11 cellular contexts compared by ENCODE assay signal in the genomic region with DNA sequence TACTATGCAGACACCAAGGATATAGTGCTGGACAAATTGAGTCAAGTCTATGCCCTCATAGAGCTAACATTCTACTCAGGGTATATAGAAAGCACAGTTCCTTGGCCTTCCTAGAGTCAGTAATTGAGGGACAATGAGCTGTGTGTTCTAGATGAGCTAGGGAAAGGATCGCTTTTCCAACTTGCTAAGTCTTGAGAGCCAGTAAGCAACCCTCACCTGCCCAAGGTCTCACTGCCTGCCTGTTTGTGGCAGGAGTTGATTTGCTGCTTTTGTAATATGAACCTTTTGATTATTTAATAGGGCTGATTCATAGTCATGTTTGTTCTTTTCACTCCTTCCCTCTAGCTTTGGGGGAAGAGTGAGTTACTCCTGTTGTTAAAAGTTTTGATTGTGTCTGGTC. TPM values are rescaled to one million over a fixed set of nuclear protein-coding genes. Genes with fewer than 3 reads are reported as not detected.
A peak's percentile ranks its signal among the peaks of the same experiment; 100 is the strongest.
DNase-seq lines count a peak whose midpoint lies in the region; ATAC-seq and TF ChIP-seq lines count a peak whose summit lies in the region.
"Had no signal": no experiment of that assay in that cellular context is flagged by ENCODE, and none has a peak within 500 bp of the region (broad histone marks: within the 10 kb centered on the region; RNA-seq: fewer than 3 reads in every experiment).

No MANE protein-coding gene starts in this region.

- H3K4me3 ChIP-seq in breast epithelium (no peak overlapping the region), fibroblast of villous mesenchyme (ENCODE audit: low read depth, low read length) (no peak overlapping the region), upper lobe of right lung (no peak overlapping the region)

- H3K27me3 Mint-ChIP-seq in MCF 10A (ENCODE audit: insufficient read depth, unreplicated experiment), result no peaks in the 10 kb centered on the region
- H3K27me3 Mint-ChIP-seq: stimulated activated naive CD8-positive, alpha-beta T cell treated with anti-CD3 and anti-CD28 coated beads, Interleukin-15, Interleukin-2, amounts not matched to agents 100 ng/mL and 50 ng/mL, for 24 hours had no signal

- BruUV-seq in MCF 10A (replicated peaks; lab: Mats Ljungman, UMichigan), result no TSS peak

- peak; percentile 42 for ATAC-seq in SK-N-SH treated with all-trans-retinoic acid at 6 μM for 48 hours
- ATAC-seq in upper lobe of right lung, result peak; percentile 17

- intact Hi-C loops in MCF 10A (cut with micrococcal nuclease), result no loop called here
- intact Hi-C loops in breast epithelium (cut with DNase I; ENCODE audit: low total_unique reads), result no loop called here
- intact Hi-C loops in upper lobe of right lung (cut with DNase I), result no loop called here

- DNase-seq in MCF 10A (ENCODE audit: unreplicated experiment) (peak; percentile 69), breast epithelium (ENCODE audit: low spot score in 2 of 2) (no peak), fibroblast of villous mesenchyme (ENCODE audit: low read depth) (peak; percentile 38), upper lobe of right lung (no peak), NCI-H1417 (lab: John Stamatoyannopoulos, UW) (no peak), DMS153 (lab: John Stamatoyannopoulos, UW) (no peak)
- DNase-seq in stimulated activated CD4-positive, alpha-beta T cell treated with anti-CD3 and anti-CD28 coated beads, Interleukin-2, amount 100 ng/mL, for 24 hours, result no peak
- DNase-seq: BE2C, NCI-H446 treated with DMSO at 0.1 percent for 48 hours had no signal

- TF ChIP-seq POLR2A in breast epithelium (IDR thresholded peaks at IDR 0.05), result no peak

- no peak for TF ChIP-seq CTCF in MCF 10A (IDR thresholded peaks at IDR 0.05; ENCODE audit: unreplicated experiment)
- TF ChIP-seq CTCF in breast epithelium (IDR thresholded peaks at IDR 0.05), result no peak
- no peak for TF ChIP-seq CTCF in fibroblast of villous mesenchyme (IDR thresholded peaks at IDR 0.05; ENCODE audit: insufficient read depth, low read depth, low read length)
- TF ChIP-seq CTCF in upper lobe of right lung (IDR thresholded peaks at IDR 0.05), result no peak

- H3K36me3 ChIP-seq in breast epithelium (no peaks in the 10 kb centered on the region), upper lobe of right lung (peaks cover 47% of the 10 kb centered on the region)

- POLR2A ChIA-PET in MCF 10A (lab: Yijun Ruan, JAX), result interaction anchor here (0.6 to 11.5 kb wide), 11 partner anchors 7 to 1876 kb away, joined by 3 to 211 read pairs (median 4); no protein-coding TSS in a partner anchor

- no peaks in the 10 kb centered on the region for H3K27me3 ChIP-seq in breast epithelium
- no peaks in the 10 kb centered on the region for H3K27me3 ChIP-seq in upper lobe of right lung
- H3K27me3 ChIP-seq: BE2C had no signal

- H3K4me3 Mint-ChIP-seq in MCF 10A (ENCODE audit: unreplicated experiment), result peak overlapping the region; percentile 28
- H3K4me3 Mint-ChIP-seq: stimulated activated naive CD8-positive, alpha-beta T cell treated with anti-CD3 and anti-CD28 coated beads, Interleukin-15, Interleukin-2, amounts not matched to agents 100 ng/mL and 50 ng/mL, for 24 hours had no signal

- no peaks in the 10 kb centered on the region for H3K9me3 ChIP-seq in breast epithelium
- no peaks in the 10 kb centered on the region for H3K9me3 ChIP-seq in upper lobe of right lung
- H3K9me3 ChIP-seq: BE2C had no signal

- H3K27ac Mint-ChIP-seq in MCF 10A (ENCODE audit: low read depth, unreplicated experiment), result peak overlapping the region; percentile 92

- H3K4me1 Mint-ChIP-seq in MCF 10A (ENCODE audit: insufficient read depth, unreplicated experiment), result peaks cover 51% of the 10 kb centered on the region

- H3K27ac ChIP-seq in breast epithelium (peak overlapping the region in 1 of 2 donors; percentile 3), upper lobe of right lung (no peak overlapping the region)

- H3K4me1 ChIP-seq in breast epithelium, result peaks cover 7 to 10% of the 10 kb centered on the region in 2 donors
- peaks cover 7% of the 10 kb centered on the region for H3K4me1 ChIP-seq in upper lobe of right lung

- no peaks in the 10 kb centered on the region for H3K9me3 Mint-ChIP-seq in MCF 10A (ENCODE audit: unreplicated experiment)
- H3K9me3 Mint-ChIP-seq: stimulated activated naive CD8-positive, alpha-beta T cell treated with anti-CD3 and anti-CD28 coated beads, Interleukin-15, Interleukin-2, amounts not matched to agents 100 ng/mL and 50 ng/mL, for 24 hours had no signal

- H3K36me3 Mint-ChIP-seq in MCF 10A (ENCODE audit: insufficient read depth, unreplicated experiment), result peaks cover 40% of the 10 kb centered on the region

- CTCF ChIA-PET in MCF 10A (lab: Yijun Ruan, JAX), result interaction anchor here (0.6 to 1.5 kb wide), 2 partner anchors 166 to 355 kb away, joined by 4 to 8 read pairs; no protein-coding TSS in a partner anchor

TF ChIP-seq in SK-N-SH treated with all-trans-retinoic acid at 6 μM for 48 hours, 23 proteins besides CTCF, POLR2A, EP300 and RAD21 (continues in another document):
- TF ChIP-seq ZC3H10 (CRISPR knock-in tag; IDR thresholded peaks at IDR 0.05), result no peak
- no peak for TF ChIP-seq ESRRG (CRISPR knock-in tag; IDR thresholded peaks at IDR 0.05)
- no peak for TF ChIP-seq CSDC2 (CRISPR knock-in tag; IDR thresholded peaks at IDR 0.05)
- TF ChIP-seq PPARA (CRISPR knock-in tag; IDR thresholded peaks at IDR 0.05; ENCODE audit: borderline replicate concordance), result no peak
- TF ChIP-seq SNAI2 (CRISPR knock-in tag; IDR thresholded peaks at IDR 0.05), result no peak
- TF ChIP-seq TCF4 (CRISPR knock-in tag; IDR thresholded peaks at IDR 0.05; ENCODE audit: borderline replicate concordance), result no peak
- TF ChIP-seq, protein P1, sequence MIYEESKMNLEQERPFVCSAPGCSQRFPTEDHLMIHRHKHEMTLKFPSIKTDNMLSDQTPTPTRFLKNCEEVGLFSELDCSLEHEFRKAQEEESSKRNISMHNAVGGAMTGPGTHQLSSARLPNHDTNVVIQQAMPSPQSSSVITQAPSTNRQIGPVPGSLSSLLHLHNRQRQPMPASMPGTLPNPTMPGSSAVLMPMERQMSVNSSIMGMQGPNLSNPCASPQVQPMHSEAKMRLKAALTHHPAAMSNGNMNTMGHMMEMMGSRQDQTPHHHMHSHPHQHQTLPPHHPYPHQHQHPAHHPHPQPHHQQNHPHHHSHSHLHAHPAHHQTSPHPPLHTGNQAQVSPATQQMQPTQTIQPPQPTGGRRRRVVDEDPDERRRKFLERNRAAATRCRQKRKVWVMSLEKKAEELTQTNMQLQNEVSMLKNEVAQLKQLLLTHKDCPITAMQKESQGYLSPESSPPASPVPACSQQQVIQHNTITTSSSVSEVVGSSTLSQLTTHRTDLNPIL (CRISPR knock-in tag; IDR thresholded peaks at IDR 0.05; ENCODE audit: low read depth), result no peak
- TF ChIP-seq ZFP30 (CRISPR knock-in tag; IDR thresholded peaks at IDR 0.05), result no peak
- no peak for TF ChIP-seq OSR1 (CRISPR knock-in tag; IDR thresholded peaks at IDR 0.05)
- TF ChIP-seq ARNTL (CRISPR knock-in tag; IDR thresholded peaks at IDR 0.05; ENCODE audit: borderline replicate concordance, low read depth), result no peak
- TF ChIP-seq GLIS3 (CRISPR knock-in tag; IDR thresholded peaks at IDR 0.05), result no peak
- TF ChIP-seq, protein P2, sequence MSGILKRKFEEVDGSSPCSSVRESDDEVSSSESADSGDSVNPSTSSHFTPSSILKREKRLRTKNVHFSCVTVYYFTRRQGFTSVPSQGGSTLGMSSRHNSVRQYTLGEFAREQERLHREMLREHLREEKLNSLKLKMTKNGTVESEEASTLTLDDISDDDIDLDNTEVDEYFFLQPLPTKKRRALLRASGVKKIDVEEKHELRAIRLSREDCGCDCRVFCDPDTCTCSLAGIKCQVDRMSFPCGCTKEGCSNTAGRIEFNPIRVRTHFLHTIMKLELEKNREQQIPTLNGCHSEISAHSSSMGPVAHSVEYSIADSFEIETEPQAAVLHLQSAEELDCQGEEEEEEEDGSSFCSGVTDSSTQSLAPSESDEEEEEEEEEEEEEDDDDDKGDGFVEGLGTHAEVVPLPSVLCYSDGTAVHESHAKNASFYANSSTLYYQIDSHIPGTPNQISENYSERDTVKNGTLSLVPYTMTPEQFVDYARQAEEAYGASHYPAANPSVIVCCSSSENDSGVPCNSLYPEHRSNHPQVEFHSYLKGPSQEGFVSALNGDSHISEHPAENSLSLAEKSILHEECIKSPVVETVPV (CRISPR knock-in tag; IDR thresholded peaks at IDR 0.05), result no peak
- TF ChIP-seq ISL1 (CRISPR knock-in tag; IDR thresholded peaks at IDR 0.05), result no peak
- TF ChIP-seq, protein P3, sequence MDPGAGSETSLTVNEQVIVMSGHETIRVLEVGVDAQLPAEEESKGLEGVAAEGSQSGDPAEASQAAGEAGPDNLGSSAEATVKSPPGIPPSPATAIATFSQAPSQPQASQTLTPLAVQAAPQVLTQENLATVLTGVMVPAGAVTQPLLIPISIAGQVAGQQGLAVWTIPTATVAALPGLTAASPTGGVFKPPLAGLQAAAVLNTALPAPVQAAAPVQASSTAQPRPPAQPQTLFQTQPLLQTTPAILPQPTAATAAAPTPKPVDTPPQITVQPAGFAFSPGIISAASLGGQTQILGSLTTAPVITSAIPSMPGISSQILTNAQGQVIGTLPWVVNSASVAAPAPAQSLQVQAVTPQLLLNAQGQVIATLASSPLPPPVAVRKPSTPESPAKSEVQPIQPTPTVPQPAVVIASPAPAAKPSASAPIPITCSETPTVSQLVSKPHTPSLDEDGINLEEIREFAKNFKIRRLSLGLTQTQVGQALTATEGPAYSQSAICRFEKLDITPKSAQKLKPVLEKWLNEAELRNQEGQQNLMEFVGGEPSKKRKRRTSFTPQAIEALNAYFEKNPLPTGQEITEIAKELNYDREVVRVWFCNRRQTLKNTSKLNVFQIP (CRISPR knock-in tag; IDR thresholded peaks at IDR 0.05; ENCODE audit: borderline replicate concordance, low read depth), result no peak
- no peak for TF ChIP-seq ZNF8 (CRISPR knock-in tag; IDR thresholded peaks at IDR 0.05)
- no peak for TF ChIP-seq ZNF565 (CRISPR knock-in tag; conservative IDR thresholded peaks at IDR 0.05; ENCODE audit: low read depth)
- TF ChIP-seq ZNF70 (CRISPR knock-in tag; IDR thresholded peaks at IDR 0.05), result no peak

RNA-seq across cellular contexts. Expression of a gene that starts 6.5 kb away (rescaled TPM):
- total RNA-seq in MCF 10A (2022), result 137 and 144 TPM in 2 replicates
- 100 to 1,000 TPM; 131 to 139 (median 139) TPM for total RNA-seq in breast epithelium
- total RNA-seq in fibroblast of villous mesenchyme, result 85.0 and 85.9 TPM in 2 replicates
- 93.8 TPM for total RNA-seq in upper lobe of right lung

RNA-seq across cellular contexts. Expression of a gene that starts 7.1 kb away (rescaled TPM):
- total RNA-seq in MCF 10A (2022) (86.4 and 114 TPM in 2 replicates), breast epithelium (10 to 100 TPM; 54.1 to 89.5 (median 81.7) TPM), fibroblast of villous mesenchyme (62.8 and 76.4 TPM in 2 replicates), upper lobe of right lung (91.4 TPM)

RNA-seq across cellular contexts. Expression of a gene that starts 38.9 kb away (rescaled TPM):
- total RNA-seq in MCF 10A (2022) (36.5 and 36.6 TPM in 2 replicates), breast epithelium (10 to 100 TPM; 25.9 to 33.8 (median 26.2) TPM), fibroblast of villous mesenchyme (23.2 and 25.0 TPM in 2 replicates), upper lobe of right lung (30.2 TPM)

RNA-seq across cellular contexts. Expression of a gene that starts 46.7 kb away (rescaled TPM):
- 148 and 151 TPM in 2 replicates for total RNA-seq in MCF 10A (2022)
- 100 to 1,000 TPM in 2 of 3 donors, 10 to 100 TPM in 1; 98.3 to 110 (median 104) TPM for total RNA-seq in breast epithelium
- 42.7 and 44.1 TPM in 2 replicates for total RNA-seq in fibroblast of villous mesenchyme
- total RNA-seq in upper lobe of right lung, result 105 TPM

RNA-seq across cellular contexts. Expression of a gene that starts 47.0 kb away (rescaled TPM):
- total RNA-seq in MCF 10A (2022) (36.7 and 49.5 TPM in 2 replicates), breast epithelium (10 to 100 TPM; 55.4 to 78.7 (median 59.1) TPM), fibroblast of villous mesenchyme (50.6 and 72.5 TPM in 2 replicates), upper lobe of right lung (39.4 TPM)

Comparison
In these comparisons a context has a peak if more than half of its experiments do, and no peak if none do; other contexts are left out.
1. DNase-seq: peak in MCF 10A (single experiment) and fibroblast of villous mesenchyme (single experiment); none in breast epithelium (0 of 2), upper lobe of right lung (single experiment), NCI-H1417 (0 of 3), DMS153 (single experiment) and stimulated activated CD4-positive, alpha-beta T cell treated with anti-CD3 and anti-CD28 coated beads, Interleukin-2, amount 100 ng/mL, for 24 hours (0 of 2).